8 cellular contexts compared by ENCODE assay signal in genomic region chr9:135887585-135888050, GRCh38. TPM values are rescaled to one million over a fixed set of nuclear protein-coding genes. Genes with fewer than 3 reads are reported as not detected.
DNase-seq lines count a peak whose midpoint lies in the region; ATAC-seq and TF ChIP-seq lines count a peak whose summit lies in the region.

No MANE protein-coding gene starts in this region.

- no peaks in the 10 kb centered on the region for H3K9me3 Mint-ChIP-seq in activated naive CD4-positive, alpha-beta T cell treated with anti-CD3 and anti-CD28 coated beads, Interleukin-2, amount 10 ng/mL, durations not matched to agents 7 days and 5 days
- no peaks in the 10 kb centered on the region for H3K9me3 Mint-ChIP-seq in natural killer cell

- H2AFZ ChIP-seq in MM.1S (ENCODE audit: low read length): no peak overlapping the region

- peaks cover 85% of the 10 kb centered on the region for H3K79me2 ChIP-seq in MM.1S (ENCODE audit: low read length)

- H3K9me2 ChIP-seq in MM.1S (replicated peaks; ENCODE audit: insufficient read depth, low read length): no peaks in the 10 kb centered on the region

- H3K36me3 ChIP-seq in Peyer's patch (no peaks in the 10 kb centered on the region), MM.1S (replicated peaks; ENCODE audit: insufficient read depth, low read length) (no peaks in the 10 kb centered on the region)

- ATAC-seq in GM21423 (IDR thresholded peaks at IDR 0.05; ENCODE audit: unreplicated experiment) (peak; percentile 71), natural killer cell (peak; percentile 88 to 94 (median 93))

- peak overlapping the region; percentile 57 for H3K4me3 Mint-ChIP-seq in activated naive CD4-positive, alpha-beta T cell treated with anti-CD3 and anti-CD28 coated beads, Interleukin-2, amount 10 ng/mL, durations not matched to agents 7 days and 5 days
- H3K4me3 Mint-ChIP-seq in natural killer cell: peak overlapping the region; percentile 77

- peaks cover 2% of the 10 kb centered on the region for H3K36me3 Mint-ChIP-seq in activated naive CD4-positive, alpha-beta T cell treated with anti-CD3 and anti-CD28 coated beads, Interleukin-2, amount 10 ng/mL, durations not matched to agents 7 days and 5 days
- H3K36me3 Mint-ChIP-seq in natural killer cell: no peaks in the 10 kb centered on the region

- H3K4me1 ChIP-seq in Peyer's patch (peaks cover 0 to 38% (median 4%) of the 10 kb centered on the region in 4 donors), MM.1S (ENCODE audit: low read length) (no peaks in the 10 kb centered on the region)

- no peaks in the 10 kb centered on the region for H3K27me3 Mint-ChIP-seq in activated naive CD4-positive, alpha-beta T cell treated with anti-CD3 and anti-CD28 coated beads, Interleukin-2, amount 10 ng/mL, durations not matched to agents 7 days and 5 days
- no peaks in the 10 kb centered on the region for H3K27me3 Mint-ChIP-seq in natural killer cell (ENCODE audit: low read depth in 2 of 2)

- peaks cover 55% of the 10 kb centered on the region for H3K4me1 Mint-ChIP-seq in activated naive CD4-positive, alpha-beta T cell treated with anti-CD3 and anti-CD28 coated beads, Interleukin-2, amount 10 ng/mL, durations not matched to agents 7 days and 5 days
- peaks cover 64 to 67% of the 10 kb centered on the region in 2 donors for H3K4me1 Mint-ChIP-seq in natural killer cell

- H3K27ac ChIP-seq in Peyer's patch (peak overlapping the region in 1 of 4 donors; percentile 49), MM.1S (ENCODE audit: low read length) (no peak overlapping the region)

- H3K4me2 ChIP-seq in MM.1S (ENCODE audit: low read depth, low read length): no peak overlapping the region

- CTCF ChIA-PET in activated naive CD4-positive, alpha-beta T cell treated with anti-CD3 and anti-CD28 coated beads, Interleukin-2, amount 10 ng/mL, durations not matched to agents 7 days and 5 days (lab: Charles Lee): interaction anchor here (1.1 kb wide), 1 partner anchor 18 kb away, joined by 3 read pairs; no protein-coding TSS in a partner anchor
- CTCF ChIA-PET in HEK293T (lab: Yijun Ruan, JAX): no interaction called here

- no peak overlapping the region for H3K9ac ChIP-seq in MM.1S (ENCODE audit: low read length)

- POLR2A ChIA-PET in HEK293T (lab: Yijun Ruan, JAX): no interaction called here

- TF ChIP-seq POLR2A in Peyer's patch (IDR thresholded peaks at IDR 0.05): no peak

- no peaks in the 10 kb centered on the region for H3K9me3 ChIP-seq in Peyer's patch
- H3K9me3 ChIP-seq in MM.1S (replicated peaks; ENCODE audit: insufficient read depth, low read length): no peaks in the 10 kb centered on the region

- H4K20me1 ChIP-seq in MM.1S (ENCODE audit: insufficient read depth, low read length): 0 out of 2 replicates have a peak, but pooled peaks cover 3% of the 10 kb centered on the region

- H3F3A ChIP-seq in MM.1S (ENCODE audit: insufficient read depth, low read length): no peaks in the 10 kb centered on the region

- DNase-seq in Ammon's horn (ENCODE audit: low spot score) (peak; percentile 37), Peyer's patch (peak in 2 of 3 donors; percentile 57 to 61), natural killer cell (peak; percentile 61), MM.1S (no peak), HEK293T (ENCODE audit: extremely low spot score) (no peak), ureter (ENCODE audit: low spot score) (no peak)
- peak; percentile 82 for DNase-seq in activated naive CD4-positive, alpha-beta T cell treated with anti-CD3 and anti-CD28 coated beads, Interleukin-2, amount 10 ng/mL, durations not matched to agents 7 days and 5 days

- peak overlapping the region in 1 of 4 donors; percentile 24 for H3K4me3 ChIP-seq in Peyer's patch
- H3K4me3 ChIP-seq in MM.1S (ENCODE audit: low read length): no peak overlapping the region

- H3K27ac Mint-ChIP-seq in activated naive CD4-positive, alpha-beta T cell treated with anti-CD3 and anti-CD28 coated beads, Interleukin-2, amount 10 ng/mL, durations not matched to agents 7 days and 5 days: peak overlapping the region; percentile 75
- H3K27ac Mint-ChIP-seq in natural killer cell: peak overlapping the region; percentile 85 to 90

- no peak for TF ChIP-seq CTCF in Peyer's patch (IDR thresholded peaks at IDR 0.05)
- no peak for TF ChIP-seq CTCF in natural killer cell (IDR thresholded peaks at IDR 0.05)
- no peak for TF ChIP-seq CTCF in MM.1S (IDR thresholded peaks at IDR 0.05; ENCODE audit: low read length)

- no peaks in the 10 kb centered on the region for H3K27me3 ChIP-seq in Peyer's patch
- no peaks in the 10 kb centered on the region for H3K27me3 ChIP-seq in MM.1S (replicated peaks; ENCODE audit: insufficient read depth, low read length)

- intact Hi-C loops in natural killer cell (cut with micrococcal nuclease): no loop called here

TF ChIP-seq in HEK293T, 16 proteins besides CTCF, POLR2A, EP300 and RAD21:
- TF ChIP-seq NFRKB (IDR thresholded peaks at IDR 0.05) (no peak), FOXA1 (IDR thresholded peaks at IDR 0.05) (no peak), HDGF (IDR thresholded peaks at IDR 0.05; ENCODE audit: borderline replicate concordance) (no peak), ARNT (IDR thresholded peaks at IDR 0.05) (no peak), L3MBTL2 (conservative IDR thresholded peaks at IDR 0.05) (no peak), ZNF384 (IDR thresholded peaks at IDR 0.05) (no peak), SP1 (IDR thresholded peaks at IDR 0.05) (no peak), TARDBP (IDR thresholded peaks at IDR 0.05) (no peak)

RNA-seq across cellular contexts. Expression of gene CAMSAP1, which starts 19.7 kb away (rescaled TPM):
- total RNA-seq in Peyer's patch: 10 to 100 TPM; 21.0 to 30.5 (median 24.2) TPM
- 10 to 100 TPM; 25.9 to 33.5 (median 28.1) TPM for total RNA-seq in natural killer cell
- 35.8 TPM for total RNA-seq in ureter

Comparison
In these comparisons a context has a peak if more than half of its experiments do, and no peak if none do; other contexts are left out.
1. DNase-seq: peak in Ammon's horn (single experiment), Peyer's patch (2 of 3), activated naive CD4-positive, alpha-beta T cell treated with anti-CD3 and anti-CD28 coated beads, Interleukin-2, amount 10 ng/mL, durations not matched to agents 7 days and 5 days (single experiment) and natural killer cell (single experiment); none in MM.1S (single experiment), HEK293T (single experiment) and ureter (single experiment).